Comparison of ENCODE assay signal across 18 cellular contexts in the genomic region with DNA sequence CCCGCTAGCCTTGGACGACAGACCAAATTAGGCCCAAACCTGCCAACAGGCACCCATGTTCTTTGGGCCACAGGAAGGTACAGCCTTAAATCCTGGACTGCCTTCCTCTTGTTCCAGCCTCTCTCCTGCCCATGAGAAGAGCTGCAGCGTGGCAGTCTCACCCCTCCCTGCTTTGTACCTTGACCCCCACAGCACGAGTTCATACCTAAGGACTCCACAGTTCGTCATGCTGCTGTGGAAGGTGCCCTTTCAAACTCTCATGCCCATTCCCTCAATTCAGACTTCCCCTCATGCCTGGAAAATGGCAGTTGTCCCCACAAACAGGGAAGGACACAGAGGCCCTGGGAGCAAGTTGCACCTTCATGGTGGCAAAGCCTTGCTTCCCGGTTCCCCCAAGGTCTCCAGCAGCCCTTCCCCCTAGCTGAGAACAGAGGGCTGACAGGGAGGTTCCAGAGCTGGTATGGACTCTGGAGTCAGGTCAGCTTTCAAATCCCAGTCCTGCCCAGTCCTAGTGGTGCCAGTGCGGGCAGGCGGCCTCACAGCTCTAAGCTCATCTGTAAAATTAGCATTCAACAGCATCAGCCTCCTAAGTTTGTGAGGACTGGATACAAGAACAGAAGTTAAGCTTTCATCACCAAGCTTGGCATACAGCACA. TPM values are rescaled to one million over a fixed set of nuclear protein-coding genes. Genes with fewer than 3 reads are reported as not detected.
A peak's percentile ranks its signal among the peaks of the same experiment; 100 is the strongest.
DNase-seq lines count a peak whose midpoint lies in the region; ATAC-seq and TF ChIP-seq lines count a peak whose summit lies in the region.
"Had no signal": no experiment of that assay in that cellular context is flagged by ENCODE, and none has a peak within 500 bp of the region (broad histone marks: within the 10 kb centered on the region; RNA-seq: fewer than 3 reads in every experiment).

No MANE protein-coding gene starts in this region.

- DNase-seq in activated naive CD4-positive, alpha-beta T cell treated with anti-CD3 and anti-CD28 coated beads for 36 hours: no peak
- DNase-seq in activated naive CD4-positive, alpha-beta T cell (lab: John Stamatoyannopoulos, UW): no peak
- DNase-seq in Calu3 (no peak), chondrocyte (ENCODE audit: low spot score) (no peak), nephron progenitor cell (no peak), GM19238 (ENCODE audit: insufficient read length, low spot score) (no peak)
- DNase-seq: activated CD4-positive, alpha-beta T cell treated with anti-CD3 and anti-CD28 coated beads for 4 hours; activated effector memory CD4-positive, alpha-beta T cell treated with anti-CD3 and anti-CD28 coated beads, Interleukin-2, amount 50 U/mL, for 16 hours; aorta; DMS153; NCI-H524 treated with DMSO at 0.1 percent for 48 hours; occipital lobe; retina; stimulated activated CD4-positive, alpha-beta T cell treated with anti-CD3 and anti-CD28 coated beads, Interleukin-12 subunit alpha, Interleukin-12 subunit beta, amount 100 ng/mL, for 4 hours; stimulated activated CD8-positive, alpha-beta memory T cell treated with anti-CD3 and anti-CD28 coated beads, Interleukin-4, amount 100 ng/mL, for 48 hours; uterus had no signal

- H3K27ac Mint-ChIP-seq in activated naive CD4-positive, alpha-beta T cell treated with anti-CD3 and anti-CD28 coated beads for 36 hours: peak overlapping the region; percentile 28
- H3K27ac Mint-ChIP-seq in Calu3 (ENCODE audit: unreplicated experiment): peak overlapping the region; percentile 58
- H3K27ac Mint-ChIP-seq in chondrocyte (ENCODE audit: unreplicated experiment): peak overlapping the region; percentile 60
- H3K27ac Mint-ChIP-seq in nephron progenitor cell: peak overlapping the region; percentile 46

- CTCF ChIA-PET in activated naive CD4-positive, alpha-beta T cell treated with anti-CD3 and anti-CD28 coated beads for 36 hours (lab: Charles Lee): no interaction called here
- CTCF ChIA-PET in Calu3 (lab: Charles Lee): interaction anchor here (0.6 to 2.6 kb wide), 2 partner anchors 9 to 10 kb away, joined by 3 to 11 read pairs; a partner anchor contains a TSS

- BruUV-seq in Calu3 (replicated peaks; lab: Mats Ljungman, UMichigan): no TSS peak

- no peak overlapping the region for H3K4me3 Mint-ChIP-seq in activated naive CD4-positive, alpha-beta T cell treated with anti-CD3 and anti-CD28 coated beads for 36 hours
- no peak overlapping the region for H3K4me3 Mint-ChIP-seq in Calu3 (ENCODE audit: low read depth, unreplicated experiment)
- no peak overlapping the region for H3K4me3 Mint-ChIP-seq in chondrocyte (ENCODE audit: unreplicated experiment)
- H3K4me3 Mint-ChIP-seq in nephron progenitor cell: no peak overlapping the region

- peaks cover 31% of the 10 kb centered on the region for H3K36me3 Mint-ChIP-seq in activated naive CD4-positive, alpha-beta T cell treated with anti-CD3 and anti-CD28 coated beads for 36 hours (ENCODE audit: low read depth)
- H3K36me3 Mint-ChIP-seq in Calu3 (ENCODE audit: insufficient read depth, unreplicated experiment): peaks cover 80% of the 10 kb centered on the region
- H3K36me3 Mint-ChIP-seq in chondrocyte (ENCODE audit: low read depth): peaks cover 33% of the 10 kb centered on the region
- H3K36me3 Mint-ChIP-seq in nephron progenitor cell (ENCODE audit: low read depth): peaks cover 58% of the 10 kb centered on the region

- ATAC-seq in GM19035 (IDR thresholded peaks at IDR 0.05; ENCODE audit: unreplicated experiment): no peak
- ATAC-seq in HG03175 (IDR thresholded peaks at IDR 0.05; ENCODE audit: unreplicated experiment): no peak

- no peaks in the 10 kb centered on the region for H3K27me3 Mint-ChIP-seq in activated naive CD4-positive, alpha-beta T cell treated with anti-CD3 and anti-CD28 coated beads for 36 hours (ENCODE audit: low read depth)
- no peaks in the 10 kb centered on the region for H3K27me3 Mint-ChIP-seq in Calu3 (ENCODE audit: unreplicated experiment)
- H3K27me3 Mint-ChIP-seq in chondrocyte (ENCODE audit: low read depth): no peaks in the 10 kb centered on the region
- H3K27me3 Mint-ChIP-seq in nephron progenitor cell (ENCODE audit: low read depth, poor library complexity): no peaks in the 10 kb centered on the region

- TF ChIP-seq CTCF in Calu3 (IDR thresholded peaks at IDR 0.05; ENCODE audit: unreplicated experiment) (no peak), chondrocyte (IDR thresholded peaks at IDR 0.05) (no peak), nephron progenitor cell (IDR thresholded peaks at IDR 0.05) (no peak)

- H3K9me3 Mint-ChIP-seq in activated naive CD4-positive, alpha-beta T cell treated with anti-CD3 and anti-CD28 coated beads for 36 hours: no peaks in the 10 kb centered on the region
- no peaks in the 10 kb centered on the region for H3K9me3 Mint-ChIP-seq in Calu3 (ENCODE audit: low read depth, unreplicated experiment)
- H3K9me3 Mint-ChIP-seq in chondrocyte (ENCODE audit: low read depth): no peaks in the 10 kb centered on the region
- no peaks in the 10 kb centered on the region for H3K9me3 Mint-ChIP-seq in nephron progenitor cell

- peaks cover 20% of the 10 kb centered on the region for H3K4me1 Mint-ChIP-seq in activated naive CD4-positive, alpha-beta T cell treated with anti-CD3 and anti-CD28 coated beads for 36 hours (ENCODE audit: low read depth)
- H3K4me1 Mint-ChIP-seq in Calu3 (ENCODE audit: low read depth, unreplicated experiment): no peaks in the 10 kb centered on the region
- H3K4me1 Mint-ChIP-seq in chondrocyte (ENCODE audit: low read depth): peaks cover 13% of the 10 kb centered on the region
- peaks cover 19% of the 10 kb centered on the region for H3K4me1 Mint-ChIP-seq in nephron progenitor cell

- intact Hi-C loops in activated naive CD4-positive, alpha-beta T cell treated with anti-CD3 and anti-CD28 coated beads for 36 hours (cut with micrococcal nuclease): no loop called here
- intact Hi-C loops in Calu3 (cut with micrococcal nuclease; ENCODE audit: unreplicated experiment): no loop called here

RNA-seq across cellular contexts. Expression of a gene that starts 8.6 kb away (rescaled TPM):
- total RNA-seq in activated naive CD4-positive, alpha-beta T cell treated with anti-CD3 and anti-CD28 coated beads for 36 hours: 10 to 100 TPM; 31.1 to 33.8 TPM
- total RNA-seq in Calu3 (2022) (58.8 and 60.6 TPM in 2 replicates), chondrocyte (38.9 to 43.6 TPM (median 42.0 TPM) in 3 replicates)

RNA-seq across cellular contexts. Expression of a gene that starts 13.7 kb away (rescaled TPM):
- total RNA-seq in activated naive CD4-positive, alpha-beta T cell treated with anti-CD3 and anti-CD28 coated beads for 36 hours: 10 to 100 TPM; 11.5 to 11.6 TPM
- total RNA-seq in Calu3 (2022) (25.4 and 32.3 TPM in 2 replicates), chondrocyte (14.9 to 17.2 TPM (median 16.6 TPM) in 3 replicates)

RNA-seq across cellular contexts. Expression of a gene that starts 16.3 kb away (rescaled TPM):
- total RNA-seq in activated naive CD4-positive, alpha-beta T cell treated with anti-CD3 and anti-CD28 coated beads for 36 hours: 10 to 100 TPM; 24.8 to 26.0 TPM
- 67.5 and 78.3 TPM in 2 replicates for total RNA-seq in Calu3 (2022)
- total RNA-seq in chondrocyte: 15.5 to 19.9 TPM (median 18.7 TPM) in 3 replicates

RNA-seq across cellular contexts. Expression of a gene that starts 21.2 kb away (rescaled TPM):
- total RNA-seq in activated naive CD4-positive, alpha-beta T cell treated with anti-CD3 and anti-CD28 coated beads for 36 hours: 10 to 100 TPM; 52.4 to 55.6 TPM
- total RNA-seq in Calu3 (2022): 100 and 124 TPM in 2 replicates
- total RNA-seq in chondrocyte: 64.5 to 74.6 TPM (median 71.7 TPM) in 3 replicates

RNA-seq across cellular contexts. Expression of a gene that starts 35.3 kb away (rescaled TPM):
- total RNA-seq in activated naive CD4-positive, alpha-beta T cell treated with anti-CD3 and anti-CD28 coated beads for 36 hours: 10 to 100 TPM; 60.2 to 61.5 TPM
- total RNA-seq in Calu3 (2022): 72.6 and 75.5 TPM in 2 replicates
- 83.6 to 101 TPM (median 86.3 TPM) in 3 replicates for total RNA-seq in chondrocyte
